8 cellular contexts compared by ENCODE assay signal in the genomic region with DNA sequence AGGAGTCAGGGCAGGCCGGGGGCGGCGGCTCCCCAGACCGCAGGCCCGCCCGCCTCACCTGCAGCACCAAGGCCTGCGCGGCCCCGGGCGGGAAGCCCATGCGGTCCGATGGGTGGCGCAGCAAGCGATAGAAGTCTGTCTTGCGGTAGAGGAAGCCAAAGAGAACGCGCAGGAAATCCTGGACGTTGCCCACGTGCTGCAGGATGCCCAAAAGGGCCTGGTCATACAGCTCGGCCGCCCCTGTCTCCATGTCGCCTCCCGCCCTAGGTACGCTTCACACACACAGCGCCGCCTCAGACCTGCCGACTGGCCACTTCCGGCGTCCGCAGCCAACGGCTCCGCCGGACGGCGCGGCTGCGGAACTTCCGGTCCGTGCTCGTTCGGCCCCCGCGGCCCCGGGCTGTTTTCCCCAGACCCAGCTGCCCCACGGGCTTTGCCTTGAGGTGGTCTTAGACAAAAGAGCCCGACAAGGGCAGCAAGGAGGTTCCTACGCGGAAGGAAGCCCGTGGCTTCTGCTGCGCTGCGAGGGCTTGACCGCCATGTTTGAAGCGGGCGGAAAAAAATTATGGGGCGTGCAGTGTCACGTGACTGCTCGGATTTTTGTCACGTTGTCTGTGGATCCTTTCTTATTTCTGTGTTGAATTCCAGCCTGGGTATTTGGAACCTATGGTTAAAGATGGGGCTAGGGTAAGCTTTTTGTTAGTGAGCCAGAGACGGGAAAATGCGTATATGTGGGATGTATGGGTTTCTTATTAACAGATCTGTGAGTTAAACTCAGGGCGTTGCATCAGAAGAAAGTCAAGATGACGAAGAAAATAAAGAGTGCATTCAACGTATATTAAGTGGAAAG. TPM values are rescaled to one million over a fixed set of nuclear protein-coding genes. Genes with fewer than 3 reads are reported as not detected.
DNase-seq lines count a peak whose midpoint lies in the region; ATAC-seq and TF ChIP-seq lines count a peak whose summit lies in the region.

NUDCD3 (minus strand) TSS at position 308 of the 850 bp plus-strand sequence; CDS start at position 250, 58 bp downstream.

- DNase-seq in 8988T (peak; percentile 66), NCI-H2107 (lab: John Stamatoyannopoulos, UW) (peak; percentile 67), UCSD-AML1 (lab: John Stamatoyannopoulos, UW; ENCODE audit: unreplicated experiment) (peak; percentile 76), brain microvascular endothelial cell (peak; percentile 73)

- H3K36me3 ChIP-seq in brain microvascular endothelial cell (replicated peaks) = no peaks in the 10 kb centered on the region
- H3K36me3 ChIP-seq in iPS-18a (ENCODE audit: control insufficient read depth, low read depth, low read length) = no peaks in the 10 kb centered on the region
- no peaks in the 10 kb centered on the region for H3K36me3 ChIP-seq in skeletal muscle tissue (ENCODE audit: control insufficient read depth in 3 of 3, insufficient read depth in 3 of 3, low read length in 3 of 3)

- H3K27me3 ChIP-seq in brain microvascular endothelial cell (replicated peaks) = no peaks in the 10 kb centered on the region
- H3K27me3 ChIP-seq in iPS-18a (ENCODE audit: control insufficient read depth, insufficient read depth, low read length) = no peaks in the 10 kb centered on the region
- no peaks in the 10 kb centered on the region for H3K27me3 ChIP-seq in skeletal muscle tissue (ENCODE audit: control insufficient read depth in 3 of 3, insufficient read depth in 3 of 3, low read length in 3 of 3)

- H3K9ac ChIP-seq in iPS-18a (ENCODE audit: low read length) (peak within 1 kb of the TSS; percentile 84), skeletal muscle tissue (ENCODE audit: low read depth in 1 of 3, low read length in 3 of 3) (peak within 1 kb of the TSS; percentile 89 to 94 (median 93))

- no peaks in the 10 kb centered on the region for H3K9me3 ChIP-seq in iPS-18a (ENCODE audit: control insufficient read depth, low read depth, low read length)
- H3K9me3 ChIP-seq in skeletal muscle tissue (ENCODE audit: control insufficient read depth in 3 of 3, low read length in 3 of 3) = no peaks in the 10 kb centered on the region

- H3K4me3 ChIP-seq in brain microvascular endothelial cell (ENCODE audit: low read depth, low read length) (peak within 1 kb of the TSS; percentile 76), iPS-18a (ENCODE audit: low read length) (peak within 1 kb of the TSS; percentile 97), skeletal muscle tissue (ENCODE audit: low read length in 3 of 3) (peak within 1 kb of the TSS; percentile 94 to 96 (median 95))

- ATAC-seq in GM18520 (IDR thresholded peaks at IDR 0.05; ENCODE audit: unreplicated experiment) (peak; percentile 83), HG03064 (IDR thresholded peaks at IDR 0.05; ENCODE audit: low read depth, unreplicated experiment) (peak; percentile 94)

- in situ Hi-C loops in brain microvascular endothelial cell (cut with HindIII; ENCODE audit: low pct_ligation_motif_present, low sequenced_read_pairs) = loop anchor here (25.0 kb wide), 1 partner anchor 253 kb away; no protein-coding TSS in a partner anchor

- peak within 1 kb of the TSS; percentile 99 for H3K27ac ChIP-seq in brain microvascular endothelial cell
- peak within 1 kb of the TSS; percentile 94 for H3K27ac ChIP-seq in iPS-18a (ENCODE audit: low read length)
- peak within 1 kb of the TSS; percentile 97 for H3K27ac ChIP-seq in skeletal muscle tissue (ENCODE audit: low read depth, low read length)

- H3K4me1 ChIP-seq in iPS-18a (ENCODE audit: control insufficient read depth, low read depth, low read length) = peaks cover 11% of the 10 kb centered on the region
- H3K4me1 ChIP-seq in skeletal muscle tissue (ENCODE audit: control insufficient read depth in 3 of 3, insufficient read depth in 3 of 3, low read length in 3 of 3) = peaks cover 22 to 40% (median 35%) of the 10 kb centered on the region in 3 donors

- TF ChIP-seq CTCF in brain microvascular endothelial cell (IDR thresholded peaks at IDR 0.05; ENCODE audit: low read depth, low read length, missing control alignments) = peak; percentile 46

RNA-seq across cellular contexts. Expression of gene NUDCD3, which starts in this region (rescaled TPM):
- total RNA-seq in skeletal muscle tissue = 59.5 TPM

Comparison
In these comparisons a context has a peak if more than half of its experiments do, and no peak if none do; other contexts are left out.
1. Peak in every context shown above with its lines: DNase-seq, ATAC-seq, H3K4me3 ChIP-seq and H3K27ac ChIP-seq.